In the genomic region with DNA sequence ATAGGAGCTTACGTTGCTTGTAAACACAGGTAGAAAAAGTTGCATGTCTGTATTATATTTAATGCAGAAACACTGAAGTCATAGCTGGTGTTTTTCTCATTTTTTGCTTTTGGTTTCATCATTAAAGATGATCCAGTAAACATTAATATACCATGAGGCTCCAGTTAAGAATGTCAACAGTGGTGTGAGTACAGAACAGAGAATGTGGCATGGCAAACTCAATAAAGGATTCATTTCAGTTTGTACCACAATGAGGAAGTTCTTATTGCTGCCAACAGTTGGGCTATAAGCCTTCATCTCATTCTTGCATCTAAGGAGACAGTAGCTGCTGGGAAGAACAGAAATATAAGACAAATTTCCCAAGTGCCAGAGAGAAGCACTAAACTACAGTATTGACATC, we compare ENCODE assay signal across 17 cellular contexts.
DNase-seq lines count a peak whose midpoint lies in the region; ATAC-seq, FAIRE-seq and TF ChIP-seq lines count a peak whose summit lies in the region.
"Had no signal": no experiment of that assay in that cellular context is flagged by ENCODE, and none has a peak within 500 bp of the region (broad histone marks: within the 10 kb centered on the region; RNA-seq: fewer than 3 reads in every experiment).

No MANE protein-coding gene starts in this region.

- H3K27ac ChIP-seq in heart left ventricle = peak overlapping the region in 1 of 12 donors; percentile 73
- H3K27ac ChIP-seq: ascending aorta, left lung had no signal

- FAIRE-seq in bronchial epithelial cell (lab: Jason Lieb, UNC) = no peak

- intact Hi-C loops in heart left ventricle (cut with DNase I) = loop anchor here in 1 of 10 donors (5.0 kb wide), 1 partner anchor 169 kb away; no protein-coding TSS in a partner anchor

- H3K4me1 ChIP-seq in heart left ventricle = peaks cover 0 to 6% (median 0%) of the 10 kb centered on the region in 12 donors
- H3K4me1 ChIP-seq: ascending aorta had no signal

- H3K9me3 ChIP-seq in heart left ventricle = peaks cover 0 to 8% (median 0%) of the 10 kb centered on the region in 12 donors
- H3K9me3 ChIP-seq: ascending aorta, left lung, stomach had no signal

- no peak for TF ChIP-seq POLR2A in heart left ventricle (IDR thresholded peaks at IDR 0.05)

- H3K36me3 ChIP-seq in bronchial epithelial cell (ENCODE audit: control insufficient read depth, insufficient read depth, low read length) (no peaks in the 10 kb centered on the region), heart left ventricle (no peaks in the 10 kb centered on the region)
- H3K36me3 ChIP-seq: ascending aorta, heart right ventricle, left lung, stomach had no signal

- ATAC-seq in GM19452 (IDR thresholded peaks at IDR 0.05; ENCODE audit: unreplicated experiment) (peak; percentile 40), HG03175 (IDR thresholded peaks at IDR 0.05; ENCODE audit: unreplicated experiment) (peak; percentile 54), heart left ventricle (no peak)
- ATAC-seq: heart right ventricle, natural killer cell had no signal

- no peak for TF ChIP-seq CTCF in GM12865 (IDR thresholded peaks at IDR 0.05; ENCODE audit: insufficient read depth, low read depth, low read length, missing control alignments)
- TF ChIP-seq CTCF in bronchial epithelial cell (IDR thresholded peaks at IDR 0.05; ENCODE audit: insufficient read depth, low read length, severe bottlenecking) = no peak
- no peak for TF ChIP-seq CTCF in heart left ventricle (IDR thresholded peaks at IDR 0.05)

- H3K4me3 ChIP-seq in GM12865 (ENCODE audit: low read depth, low read length) (no peak overlapping the region), bronchial epithelial cell (ENCODE audit: low read depth, low read length) (no peak overlapping the region), heart left ventricle (no peak overlapping the region)
- H3K4me3 ChIP-seq: ascending aorta, heart right ventricle, left lung, stomach had no signal

- no peaks in the 10 kb centered on the region for H3K27me3 ChIP-seq in bronchial epithelial cell (ENCODE audit: control insufficient read depth, insufficient read depth, low read length)
- no peaks in the 10 kb centered on the region for H3K27me3 ChIP-seq in heart left ventricle
- H3K27me3 ChIP-seq: ascending aorta, heart right ventricle, left lung, stomach had no signal

- 91 to 99% (median 94%) methylated on average over 1 of the region's 1 CpG for WGBS in heart left ventricle, 4 donors

- DNase-seq in GM12865 (ENCODE audit: low read depth) (peak; percentile 34), bronchial epithelial cell (ENCODE audit: low read depth) (peak; percentile 23), islet precursor cell (no peak), DMS 273 (lab: John Stamatoyannopoulos, UW; ENCODE audit: unreplicated experiment) (no peak), heart left ventricle (no peak)
- no peak for DNase-seq in effector CD4-positive, alpha-beta T cell
- DNase-seq: activated CD4-positive, alpha-beta T cell treated with anti-CD3 and anti-CD28 coated beads for 1 hour; effector CD8-positive, alpha-beta T cell; GOT3; heart right ventricle; left lung; natural killer cell; stomach; SW 1271 had no signal

Comparison
In these comparisons a context has a peak if more than half of its experiments do, and no peak if none do; other contexts are left out.
1. DNase-seq: peak in GM12865 (single experiment) and bronchial epithelial cell (single experiment); none in effector CD4-positive, alpha-beta T cell (single experiment), islet precursor cell (single experiment), DMS 273 (single experiment) and heart left ventricle (0 of 5).
2. ATAC-seq: peak in GM19452 (single experiment) and HG03175 (single experiment); none in heart left ventricle (0 of 4).